Comparison of ENCODE assay signal across 18 cellular contexts in genomic region chr20:2919518-2920245, GRCh38. TPM values are rescaled to one million over a fixed set of nuclear protein-coding genes. Genes with fewer than 3 reads are reported as not detected.
DNase-seq lines count a peak whose midpoint lies in the region; ATAC-seq and TF ChIP-seq lines count a peak whose summit lies in the region.
"Had no signal": no experiment of that assay in that cellular context is flagged by ENCODE, and none has a peak within 500 bp of the region (broad histone marks: within the 10 kb centered on the region; RNA-seq: fewer than 3 reads in every experiment).

No MANE protein-coding gene starts in this region.

- H3K27ac Mint-ChIP-seq in GM23338 (peak overlapping the region; percentile 53; the same call in 1 of the 2 replicates), nephron progenitor cell (peak overlapping the region; percentile 88)

- no peaks in the 10 kb centered on the region for H3F3A ChIP-seq in GM23338 (replicated peaks; ENCODE audit: low read depth)
- no peaks in the 10 kb centered on the region for H3F3A ChIP-seq in PC-3 (ENCODE audit: low read length, unreplicated experiment)

- H2AFZ ChIP-seq in GM23338 = no peak overlapping the region
- H2AFZ ChIP-seq in PC-3 (ENCODE audit: low read length) = no peak overlapping the region

- POLR2A ChIA-PET in PC-3 (lab: Charles Lee; ENCODE audit: unreplicated experiment) = interaction anchor here (0.6 kb wide), 1 partner anchor 13 kb away, joined by 4 read pairs; no protein-coding TSS in a partner anchor

- intact Hi-C loops in PC-3 (cut with micrococcal nuclease) (no loop called here), spleen (cut with DNase I; ENCODE audit: low total_unique reads) (no loop called here)

- DNase-seq in GM23338 (ENCODE audit: low spot score) (no peak), PC-3 (peak; percentile 62), epithelial cell of proximal tubule (ENCODE audit: low read depth) (peak; percentile 35), nephron progenitor cell (no peak), globus pallidus (ENCODE audit: low spot score) (no peak), spleen (no peak)
- DNase-seq in stimulated activated naive CD4-positive, alpha-beta T cell treated with Interleukin-2 at 50 U/mL for 16 hours (lab: John Stamatoyannopoulos, UW) = no peak
- DNase-seq: activated CD4-positive, alpha-beta T cell treated with anti-CD3 and anti-CD28 coated beads for 1 hour; BE2C; GDM1; Kasumi-1; NCI-H1092 treated with DMSO at 0.1 percent for 48 hours; NCI-H69; SK-N-SH; stimulated activated CD4-positive, alpha-beta T cell treated with anti-CD3 and anti-CD28 coated beads, Interleukin-4, amount 100 ng/mL, for 24 hours had no signal

- H3K4me1 ChIP-seq in GM23338 (ENCODE audit: insufficient read depth) (peaks cover 50% of the 10 kb centered on the region), PC-3 (ENCODE audit: insufficient read depth, low read length) (peaks cover 26% of the 10 kb centered on the region), spleen (peaks cover 0 to 48% (median 15%) of the 10 kb centered on the region in 6 donors)
- H3K4me1 ChIP-seq: BE2C had no signal

- H3K4me3 Mint-ChIP-seq in GM23338 (no peak overlapping the region; the same call in 2 of the 3 replicates), nephron progenitor cell (no peak overlapping the region)

- H3K79me2 ChIP-seq in GM23338 (replicated peaks; ENCODE audit: insufficient read depth) = peaks cover 68% of the 10 kb centered on the region
- peaks cover 39% of the 10 kb centered on the region for H3K79me2 ChIP-seq in PC-3 (ENCODE audit: low read length)

- H3K4me1 Mint-ChIP-seq in GM23338 (peaks cover 34% of the 10 kb centered on the region), nephron progenitor cell (peaks cover 39% of the 10 kb centered on the region)

- H3K27ac ChIP-seq in GM23338 (ENCODE audit: low read depth) (0 out of 2 replicates have a peak overlapping the region, but pooled peaks have one; percentile 14), PC-3 (ENCODE audit: low read length) (peak overlapping the region; percentile 61), spleen (no peak overlapping the region)
- H3K27ac ChIP-seq: thoracic aorta had no signal

- H3K9ac ChIP-seq in PC-3 (ENCODE audit: low read length) = no peak overlapping the region
- H3K9ac ChIP-seq: SK-N-SH had no signal

- peaks cover 11% of the 10 kb centered on the region; the same call in 2 of the 3 replicates for H3K36me3 Mint-ChIP-seq in GM23338 (ENCODE audit: low read depth)
- peaks cover 28% of the 10 kb centered on the region for H3K36me3 Mint-ChIP-seq in nephron progenitor cell (ENCODE audit: low read depth)

- H3K4me2 ChIP-seq in GM23338 = peak overlapping the region; percentile 65; the same call in 1 of the 2 replicates
- H3K4me2 ChIP-seq in PC-3 (ENCODE audit: low read length) = peak overlapping the region; percentile 60
- H3K4me2 ChIP-seq: SK-N-SH had no signal

- WGBS in spleen, 5 donors = 77 to 90% (median 84%) methylated on average over 2 of the region's 2 CpGs

- TF ChIP-seq POLR2A in spleen (IDR thresholded peaks at IDR 0.05) = no peak

- H3K9me3 ChIP-seq in PC-3 (ENCODE audit: low read length) = no peaks in the 10 kb centered on the region
- H3K9me3 ChIP-seq in spleen = no peaks in the 10 kb centered on the region
- H3K9me3 ChIP-seq: BE2C, SK-N-SH, thoracic aorta had no signal

- ATAC-seq in GM23338 (no peak), PC-3 (peak; percentile 89), GM21786 (IDR thresholded peaks at IDR 0.05; ENCODE audit: unreplicated experiment) (no peak)
- ATAC-seq: Panc1 had no signal

- H3K9me3 Mint-ChIP-seq in GM23338 = no peaks in the 10 kb centered on the region
- H3K9me3 Mint-ChIP-seq in nephron progenitor cell = peaks cover 3% of the 10 kb centered on the region

- no peak overlapping the region for H3K4me3 ChIP-seq in GM23338
- H3K4me3 ChIP-seq in PC-3 (ENCODE audit: low read length) = peak overlapping the region; percentile 3; the same call in 1 of the 2 replicates
- no peak overlapping the region for H3K4me3 ChIP-seq in epithelial cell of proximal tubule (ENCODE audit: low read depth, low read length)
- no peak overlapping the region for H3K4me3 ChIP-seq in spleen
- H3K4me3 ChIP-seq: thoracic aorta had no signal

- H3K9me2 ChIP-seq in GM23338 (ENCODE audit: insufficient read depth) (no peaks in the 10 kb centered on the region), PC-3 (replicated peaks; ENCODE audit: low read length) (no peaks in the 10 kb centered on the region)
- H3K9me2 ChIP-seq: SK-N-SH had no signal

- no peaks in the 10 kb centered on the region for H4K20me1 ChIP-seq in GM23338 (replicated peaks; ENCODE audit: insufficient read depth)
- no peaks in the 10 kb centered on the region for H4K20me1 ChIP-seq in PC-3 (ENCODE audit: low read length)

- H3K27me3 ChIP-seq in GM23338 (ENCODE audit: insufficient read depth) (no peaks in the 10 kb centered on the region), PC-3 (ENCODE audit: low read length) (no peaks in the 10 kb centered on the region), spleen (replicated peaks in 1 of 7) (no peaks in the 10 kb centered on the region)
- H3K27me3 ChIP-seq: BE2C had no signal

- TF ChIP-seq CTCF in GM23338 (conservative IDR thresholded peaks at IDR 0.05; ENCODE audit: low read depth in 2 of 2) (no peak), PC-3 (conservative IDR thresholded peaks at IDR 0.05; ENCODE audit: low read depth, low read length) (no peak), epithelial cell of proximal tubule (conservative IDR thresholded peaks at IDR 0.05; ENCODE audit: low read depth, low read length) (no peak), nephron progenitor cell (IDR thresholded peaks at IDR 0.05) (no peak), spleen (IDR thresholded peaks at IDR 0.05 in 8 of 11, conservative IDR thresholded peaks at IDR 0.05 in 3 of 11) (no peak)

- BruUV-seq in PC-3 (replicated peaks; lab: Mats Ljungman, UMichigan) = no TSS peak

- H3K27me3 Mint-ChIP-seq in GM23338 (ENCODE audit: insufficient read depth, low read depth, poor library complexity) (peaks cover 3% of the 10 kb centered on the region), nephron progenitor cell (ENCODE audit: low read depth, poor library complexity) (no peaks in the 10 kb centered on the region)

- CTCF ChIA-PET in PC-3 (lab: Charles Lee) = no interaction called here

- H3K36me3 ChIP-seq in GM23338 (ENCODE audit: insufficient read depth) (peaks cover 6% of the 10 kb centered on the region; the same call in 1 of the 2 replicates), PC-3 (ENCODE audit: low read depth, low read length) (peaks cover 8% of the 10 kb centered on the region), spleen (peaks cover 0 to 32% (median 7%) of the 10 kb centered on the region in 6 donors)
- H3K36me3 ChIP-seq: BE2C, thoracic aorta had no signal

TF ChIP-seq in GM23338, 12 proteins besides CTCF, POLR2A, EP300 and RAD21 (continues in another document):
- no peak for TF ChIP-seq ZNF114 (CRISPR knock-in tag; IDR thresholded peaks at IDR 0.05)
- no peak for TF ChIP-seq EZH2 (IDR thresholded peaks at IDR 0.05; ENCODE audit: low read depth, unreplicated experiment)
- TF ChIP-seq, protein P1, sequence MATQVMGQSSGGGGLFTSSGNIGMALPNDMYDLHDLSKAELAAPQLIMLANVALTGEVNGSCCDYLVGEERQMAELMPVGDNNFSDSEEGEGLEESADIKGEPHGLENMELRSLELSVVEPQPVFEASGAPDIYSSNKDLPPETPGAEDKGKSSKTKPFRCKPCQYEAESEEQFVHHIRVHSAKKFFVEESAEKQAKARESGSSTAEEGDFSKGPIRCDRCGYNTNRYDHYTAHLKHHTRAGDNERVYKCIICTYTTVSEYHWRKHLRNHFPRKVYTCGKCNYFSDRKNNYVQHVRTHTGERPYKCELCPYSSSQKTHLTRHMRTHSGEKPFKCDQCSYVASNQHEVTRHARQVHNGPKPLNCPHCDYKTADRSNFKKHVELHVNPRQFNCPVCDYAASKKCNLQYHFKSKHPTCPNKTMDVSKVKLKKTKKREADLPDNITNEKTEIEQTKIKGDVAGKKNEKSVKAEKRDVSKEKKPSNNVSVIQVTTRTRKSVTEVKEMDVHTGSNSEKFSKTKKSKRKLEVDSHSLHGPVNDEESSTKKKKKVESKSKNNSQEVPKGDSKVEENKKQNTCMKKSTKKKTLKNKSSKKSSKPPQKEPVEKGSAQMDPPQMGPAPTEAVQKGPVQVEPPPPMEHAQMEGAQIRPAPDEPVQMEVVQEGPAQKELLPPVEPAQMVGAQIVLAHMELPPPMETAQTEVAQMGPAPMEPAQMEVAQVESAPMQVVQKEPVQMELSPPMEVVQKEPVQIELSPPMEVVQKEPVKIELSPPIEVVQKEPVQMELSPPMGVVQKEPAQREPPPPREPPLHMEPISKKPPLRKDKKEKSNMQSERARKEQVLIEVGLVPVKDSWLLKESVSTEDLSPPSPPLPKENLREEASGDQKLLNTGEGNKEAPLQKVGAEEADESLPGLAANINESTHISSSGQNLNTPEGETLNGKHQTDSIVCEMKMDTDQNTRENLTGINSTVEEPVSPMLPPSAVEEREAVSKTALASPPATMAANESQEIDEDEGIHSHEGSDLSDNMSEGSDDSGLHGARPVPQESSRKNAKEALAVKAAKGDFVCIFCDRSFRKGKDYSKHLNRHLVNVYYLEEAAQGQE (IDR thresholded peaks at IDR 0.05; ENCODE audit: unreplicated experiment) = no peak
- no peak for TF ChIP-seq CREB1 (CRISPR knock-in tag; IDR thresholded peaks at IDR 0.05; ENCODE audit: low read depth)
- no peak for TF ChIP-seq POLR2AphosphoS5 (IDR thresholded peaks at IDR 0.05; ENCODE audit: low read depth)
- TF ChIP-seq ZNF331 (CRISPR knock-in tag; IDR thresholded peaks at IDR 0.05; ENCODE audit: low read depth) = no peak
- no peak for TF ChIP-seq NANOG (IDR thresholded peaks at IDR 0.05; ENCODE audit: borderline replicate concordance)
- TF ChIP-seq JUNB (IDR thresholded peaks at IDR 0.05; ENCODE audit: unreplicated experiment) = no peak
- TF ChIP-seq EZH2phosphoT487 (IDR thresholded peaks at IDR 0.05; ENCODE audit: unreplicated experiment) = no peak
- no peak for TF ChIP-seq STAT1 (IDR thresholded peaks at IDR 0.05; ENCODE audit: unreplicated experiment)
- TF ChIP-seq ETS1 (IDR thresholded peaks at IDR 0.05) = no peak

RNA-seq across cellular contexts. Expression of gene PTPRA, which starts 46.4 kb away (rescaled TPM):
- 37.8 and 43.9 TPM in 2 replicates for total RNA-seq in GM23338 (2014; rRNA removed; shearing (Covaris generic))
- polyA plus RNA-seq in GM23338 (2016; fragmentation: Nextera tagmentation; extraction: Ambion mirVana) (39.3 and 46.9 TPM in 2 replicates), spleen (10 to 100 TPM; 15.3 to 17.3 (median 15.7) TPM)
- total RNA-seq in PC-3 (2014; rRNA removed) (33.6 and 35.0 TPM in 2 replicates), epithelial cell of proximal tubule (34.8 and 40.8 TPM in 2 replicates), spleen (10 to 100 TPM; 47.6 to 65.5 (median 57.0) TPM)

Comparison
In these comparisons a context has a peak if more than half of its experiments do, and no peak if none do; other contexts are left out.
1. DNase-seq: peak in PC-3 (single experiment) and epithelial cell of proximal tubule (single experiment); none in GM23338 (single experiment), nephron progenitor cell (single experiment), stimulated activated naive CD4-positive, alpha-beta T cell treated with Interleukin-2 at 50 U/mL for 16 hours (single experiment), globus pallidus (single experiment) and spleen (single experiment).
2. H3K27ac ChIP-seq: peak in GM23338 (single experiment) and PC-3 (single experiment); none in spleen (0 of 8).